ENCODE assay signal across 31 cellular contexts in genomic region chr4:132498215-132498614, GRCh38.
"Had no signal": no experiment of that assay in that cellular context is flagged by ENCODE, and none has a peak within 500 bp of the region (broad histone marks: within the 10 kb centered on the region; RNA-seq: fewer than 3 reads in every experiment).

No MANE protein-coding gene starts in this region.

- H3K4me1 ChIP-seq: Peyer's patch, SJSA1 had no signal

- DNase-seq: NCI-H1048, NCI-H1092 treated with DMSO at 0.1 percent for 48 hours, NCI-H1105 treated with DMSO at 0.1 percent for 48 hours, NCI-H1417, NCI-H1436, NCI-H146, NCI-H1694, NCI-H187, NCI-H1930, NCI-H2029 treated with DMSO at 0.1 percent for 48 hours, NCI-H2081 treated with DMSO at 0.1 percent for 48 hours, NCI-H2107, NCI-H2171, NCI-H226, NCI-H446 treated with DMSO at 0.1 percent for 48 hours, NCI-H510A, NCI-H524, NCI-H526, NCI-H69, NCI-H748 treated with DMSO at 0.1 percent for 48 hours, NCI-H82, OCI-M1, PC-3, Peyer's patch, Right ventricle myocardium superior, RPMI8226, SHP77 treated with DMSO at 0.1 percent for 48 hours, SK-N-SH, SW 1271, T-helper 1 cell had no signal

- H3K4me2 ChIP-seq: SK-N-SH had no signal

- H3K9me3 ChIP-seq: Peyer's patch, SJSA1, SK-N-SH had no signal

- H3K9ac ChIP-seq: SK-N-SH had no signal

- ATAC-seq: PC-3 had no signal

- H3K4me3 ChIP-seq: Peyer's patch, SJSA1 had no signal

- H3K27ac ChIP-seq: Peyer's patch, SJSA1 had no signal

- H3K36me3 ChIP-seq: Peyer's patch, SJSA1 had no signal

- H3K27me3 ChIP-seq: Peyer's patch, SJSA1 had no signal

- H3K9me2 ChIP-seq: SK-N-SH had no signal
